Comparison of ENCODE assay signal across 9 cellular contexts in genomic region chr6:1821188-1822183, GRCh38.
DNase-seq lines count a peak whose midpoint lies in the region; ATAC-seq and TF ChIP-seq lines count a peak whose summit lies in the region.
"Had no signal": no experiment of that assay in that cellular context is flagged by ENCODE, and none has a peak within 500 bp of the region (broad histone marks: within the 10 kb centered on the region; RNA-seq: fewer than 3 reads in every experiment).

No MANE protein-coding gene starts in this region.

- H3K27me3 ChIP-seq in AG04450 (ENCODE audit: control insufficient read depth, insufficient read depth, low read length), result no peaks in the 10 kb centered on the region
- H3K27me3 ChIP-seq in SJSA1 (replicated peaks), result no peaks in the 10 kb centered on the region

- POLR2A ChIA-PET in AG04450 (lab: Yijun Ruan, JAX), result interaction anchor here (0.7 kb wide), 1 partner anchor 178 kb away, joined by 3 read pairs; no protein-coding TSS in a partner anchor

- peak overlapping the region; percentile 41 for H3K27ac ChIP-seq in AG04450 (ENCODE audit: low read depth, low read length)
- H3K27ac ChIP-seq in SJSA1, result peak overlapping the region; percentile 79

- ATAC-seq in GM21515 (IDR thresholded peaks at IDR 0.05; ENCODE audit: unreplicated experiment) (peak; percentile 54), GM18861 (IDR thresholded peaks at IDR 0.05; ENCODE audit: unreplicated experiment) (no peak)

- no peaks in the 10 kb centered on the region for H3K36me3 ChIP-seq in SJSA1

- CTCF ChIA-PET in AG04450 (lab: Charles Lee), result interaction anchor here (0.6 to 2.4 kb wide), 5 partner anchors 28 to 285 kb away, joined by 3 to 8 read pairs (median 3); no protein-coding TSS in a partner anchor

- H3K4me3 ChIP-seq in AG04450 (ENCODE audit: low read depth, low read length), result peak overlapping the region; percentile 33
- H3K4me3 ChIP-seq in SJSA1, result peak overlapping the region; percentile 14

- peaks cover 51% of the 10 kb centered on the region for H3K4me1 ChIP-seq in SJSA1 (replicated peaks)

- H3K9me3 ChIP-seq in AG04450 (ENCODE audit: control insufficient read depth, insufficient read depth, low read length) (no peaks in the 10 kb centered on the region), SJSA1 (replicated peaks) (no peaks in the 10 kb centered on the region)

- DNase-seq in AG04450 (ENCODE audit: low read depth, low spot score) (no peak), SJSA1 (ENCODE audit: low read depth in 1 of 2, low spot score in 2 of 2) (peak; percentile 78 to 93), iris pigment epithelial cell (ENCODE audit: low read depth) (peak; percentile 55), GF-D8 (lab: John Stamatoyannopoulos, UW) (no peak), activated T-cell treated with anti-CD3 and anti-CD28 coated beads for 4 hours (no peak)
- DNase-seq in activated CD8-positive, alpha-beta memory T cell treated with anti-CD3 and anti-CD28 coated beads, Interleukin-2, amount 50 U/mL, for 48 hours, result no peak
- DNase-seq: activated CD4-positive, alpha-beta memory T cell treated with anti-CD3 and anti-CD28 coated beads, Interleukin-2, amount 10 ng/mL, durations not matched to agents 7 days and 5 days had no signal

- TF ChIP-seq CTCF in AG04450 (IDR thresholded peaks at IDR 0.05; ENCODE audit: low read depth, low read length), result no peak

Comparison
In these comparisons a context has a peak if more than half of its experiments do, and no peak if none do; other contexts are left out.
1. DNase-seq: peak in SJSA1 (2 of 2) and iris pigment epithelial cell (single experiment); none in AG04450 (single experiment), GF-D8 (single experiment), activated T-cell treated with anti-CD3 and anti-CD28 coated beads for 4 hours (single experiment) and activated CD8-positive, alpha-beta memory T cell treated with anti-CD3 and anti-CD28 coated beads, Interleukin-2, amount 50 U/mL, for 48 hours (single experiment).